In genomic region chr5:34930870-34931269, GRCh38 we compare ENCODE assay signal across 9 cellular contexts. TPM values are rescaled to one million over a fixed set of nuclear protein-coding genes. Genes with fewer than 3 reads are reported as not detected.
DNase-seq lines count a peak whose midpoint lies in the region; ATAC-seq and TF ChIP-seq lines count a peak whose summit lies in the region.
"Had no signal": no experiment of that assay in that cellular context is flagged by ENCODE, and none has a peak within 500 bp of the region (broad histone marks: within the 10 kb centered on the region; RNA-seq: fewer than 3 reads in every experiment).

No MANE protein-coding gene starts in this region.

- DNase-seq in CD4-positive, alpha-beta memory T cell: no peak
- no peak for DNase-seq in endothelial cell (ENCODE audit: low spot score)
- DNase-seq in osteoblast (ENCODE audit: insufficient read length, low spot score, missing footprints): no peak
- DNase-seq in AG08395 (ENCODE audit: low spot score): no peak
- no peak for DNase-seq in stimulated activated CD4-positive, alpha-beta T cell treated with anti-CD3 and anti-CD28 coated beads, Interleukin-15, amount 100 ng/mL, for 24 hours
- DNase-seq in HuH-7 (ENCODE audit: low spot score): no peak
- DNase-seq: NCI-H2029 treated with DMSO at 0.1 percent for 48 hours had no signal

- ATAC-seq in HG02798 (IDR thresholded peaks at IDR 0.05; ENCODE audit: poor library complexity, unreplicated experiment): no peak

- H3K79me2 ChIP-seq in OCI-LY3 (ENCODE audit: low read length): peaks cover 43% of the 10 kb centered on the region
- peaks cover 53% of the 10 kb centered on the region for H3K79me2 ChIP-seq in osteoblast (ENCODE audit: insufficient read depth, low read length)

- H2AFZ ChIP-seq in OCI-LY3 (ENCODE audit: low read depth, low read length): no peak overlapping the region
- peak overlapping the region; percentile 90 for H2AFZ ChIP-seq in osteoblast (ENCODE audit: low read length)

- POLR2A ChIA-PET in CD4-positive, alpha-beta memory T cell (lab: Charles Lee; ENCODE audit: partially characterized antibody): interaction anchor here (1.1 to 4.8 kb wide), 3 partner anchors 8 to 924 kb away, joined by 3 to 169 read pairs (median 11); partner anchors contain the start of genes BRIX1 and RAD1

- no peak for TF ChIP-seq CTCF in OCI-LY3 (IDR thresholded peaks at IDR 0.05; ENCODE audit: low read depth, low read length)
- TF ChIP-seq CTCF in endothelial cell (IDR thresholded peaks at IDR 0.05; ENCODE audit: unreplicated experiment): no peak
- TF ChIP-seq CTCF in osteoblast (IDR thresholded peaks at IDR 0.05; ENCODE audit: extremely low read depth, low read depth, low read length): no peak

- no peaks in the 10 kb centered on the region for H3K9me3 ChIP-seq in CD4-positive, alpha-beta memory T cell (ENCODE audit: control insufficient read depth in 1 of 2, low read length in 2 of 2)
- H3K9me3 ChIP-seq in OCI-LY3 (ENCODE audit: insufficient read depth, low read length): no peaks in the 10 kb centered on the region
- H3K9me3 ChIP-seq in osteoblast (ENCODE audit: low read depth, low read length): no peaks in the 10 kb centered on the region

- CTCF ChIA-PET in CD4-positive, alpha-beta memory T cell (lab: Charles Lee; ENCODE audit: partially characterized antibody): interaction anchor here (1.3 to 2.4 kb wide), 2 partner anchors 8 to 15 kb away, joined by 3 to 33 read pairs; partner anchors contain the start of genes BRIX1 and RAD1

- no peaks in the 10 kb centered on the region for H3K27me3 Mint-ChIP-seq in CD4-positive, alpha-beta memory T cell
- peaks cover 3% of the 10 kb centered on the region for H3K27me3 Mint-ChIP-seq in endothelial cell (ENCODE audit: unreplicated experiment)

- H3K36me3 Mint-ChIP-seq in CD4-positive, alpha-beta memory T cell: peaks cover 5 to 36% of the 10 kb centered on the region in 2 donors
- peaks cover 10% of the 10 kb centered on the region for H3K36me3 Mint-ChIP-seq in endothelial cell (ENCODE audit: low read depth, unreplicated experiment)

- H3K9ac ChIP-seq in OCI-LY3 (ENCODE audit: low read length): peak overlapping the region; percentile 90; the same call in 1 of the 2 replicates

- H3K4me3 ChIP-seq in CD4-positive, alpha-beta memory T cell (ENCODE audit: low read length in 2 of 2): peak overlapping the region; percentile 77 to 83
- H3K4me3 ChIP-seq in OCI-LY3 (ENCODE audit: low read length) (peak overlapping the region; percentile 99), osteoblast (ENCODE audit: insufficient read depth, low read length) (peak overlapping the region; percentile 96)

- H3K27me3 ChIP-seq in CD4-positive, alpha-beta memory T cell (ENCODE audit: insufficient read depth, low read length): no peaks in the 10 kb centered on the region
- H3K27me3 ChIP-seq in OCI-LY3 (ENCODE audit: low read depth, low read length) (no peaks in the 10 kb centered on the region), osteoblast (ENCODE audit: insufficient read depth, low read length) (no peaks in the 10 kb centered on the region)

- peaks cover 25% of the 10 kb centered on the region for H3K4me1 ChIP-seq in CD4-positive, alpha-beta memory T cell (ENCODE audit: insufficient read depth, low read length)
- H3K4me1 ChIP-seq in OCI-LY3 (ENCODE audit: low read length) (peaks cover 11% of the 10 kb centered on the region), osteoblast (ENCODE audit: insufficient read depth, low read length) (peaks cover 11% of the 10 kb centered on the region)

- no peaks in the 10 kb centered on the region for H3K9me3 Mint-ChIP-seq in CD4-positive, alpha-beta memory T cell
- H3K9me3 Mint-ChIP-seq in endothelial cell (ENCODE audit: unreplicated experiment): no peaks in the 10 kb centered on the region

- H3K27ac Mint-ChIP-seq in CD4-positive, alpha-beta memory T cell: peak overlapping the region in 6 of 7 donors; percentile 89 to 98 (median 96)
- H3K27ac Mint-ChIP-seq in endothelial cell (ENCODE audit: unreplicated experiment): peak overlapping the region; percentile 14

- H3K27ac ChIP-seq in CD4-positive, alpha-beta memory T cell (ENCODE audit: low read depth, low read length): peak overlapping the region; percentile 84
- H3K27ac ChIP-seq in OCI-LY3 (ENCODE audit: low read length): no peak overlapping the region
- H3K27ac ChIP-seq in osteoblast (ENCODE audit: low read depth, low read length): peak overlapping the region; percentile 75

- H3K4me1 Mint-ChIP-seq in CD4-positive, alpha-beta memory T cell: peaks cover 24 to 44% (median 35%) of the 10 kb centered on the region in 4 donors
- H3K4me1 Mint-ChIP-seq in endothelial cell (ENCODE audit: unreplicated experiment): peaks cover 18% of the 10 kb centered on the region

- intact Hi-C loops in CD4-positive, alpha-beta memory T cell (cut with micrococcal nuclease): no loop called here

- H3K4me3 Mint-ChIP-seq in CD4-positive, alpha-beta memory T cell: peak overlapping the region; percentile 96 to 99 (median 98)
- peak overlapping the region; percentile 98 for H3K4me3 Mint-ChIP-seq in endothelial cell (ENCODE audit: unreplicated experiment)

- H4K20me1 ChIP-seq in OCI-LY3 (ENCODE audit: insufficient read depth, low read length) (no peaks in the 10 kb centered on the region), osteoblast (ENCODE audit: insufficient read depth, low read length) (peaks cover 13% of the 10 kb centered on the region)

- H3K4me2 ChIP-seq in OCI-LY3 (ENCODE audit: low read length) (peak overlapping the region; percentile 72), osteoblast (ENCODE audit: insufficient read depth, low read length) (peak overlapping the region; percentile 90)

- H3K36me3 ChIP-seq in CD4-positive, alpha-beta memory T cell (ENCODE audit: insufficient read depth, low read length): peaks cover 9% of the 10 kb centered on the region
- H3K36me3 ChIP-seq in OCI-LY3 (replicated peaks; ENCODE audit: low read depth, low read length) (peaks cover 20% of the 10 kb centered on the region), osteoblast (ENCODE audit: insufficient read depth, low read length) (peaks cover 14% of the 10 kb centered on the region)

RNA-seq across cellular contexts. Expression of gene DNAJC21, which starts 1.5 kb away (rescaled TPM):
- total RNA-seq in CD4-positive, alpha-beta memory T cell: 10 to 100 TPM; 63.7 to 67.9 TPM
- 10 to 100 TPM; 10.1 to 29.9 TPM for polyA plus RNA-seq in CD4-positive, alpha-beta memory T cell
- total RNA-seq in endothelial cell (ENCODE audit: unreplicated experiment): 36.8 TPM
- total RNA-seq in osteoblast: 31.5 and 32.2 TPM in 2 replicates

RNA-seq across cellular contexts. Expression of gene BRIX1, which starts 15.4 kb away (rescaled TPM):
- 10 to 100 TPM; 27.1 to 30.9 TPM for total RNA-seq in CD4-positive, alpha-beta memory T cell
- polyA plus RNA-seq in CD4-positive, alpha-beta memory T cell: 10 to 100 TPM; 50.2 to 63.9 TPM
- total RNA-seq in endothelial cell (ENCODE audit: unreplicated experiment) (21.2 TPM), osteoblast (54.2 and 59.7 TPM in 2 replicates)

RNA-seq across cellular contexts. Expression of gene RAD1, which starts 15.6 kb away (rescaled TPM):
- 10 to 100 TPM; 22.7 to 26.3 TPM for total RNA-seq in CD4-positive, alpha-beta memory T cell
- polyA plus RNA-seq in CD4-positive, alpha-beta memory T cell: 10 to 100 TPM; 16.2 to 21.8 TPM
- 15.2 TPM for total RNA-seq in endothelial cell (ENCODE audit: unreplicated experiment)
- 54.6 and 58.3 TPM in 2 replicates for total RNA-seq in osteoblast
